Comparison of ENCODE assay signal across 28 cellular contexts in the genomic region with DNA sequence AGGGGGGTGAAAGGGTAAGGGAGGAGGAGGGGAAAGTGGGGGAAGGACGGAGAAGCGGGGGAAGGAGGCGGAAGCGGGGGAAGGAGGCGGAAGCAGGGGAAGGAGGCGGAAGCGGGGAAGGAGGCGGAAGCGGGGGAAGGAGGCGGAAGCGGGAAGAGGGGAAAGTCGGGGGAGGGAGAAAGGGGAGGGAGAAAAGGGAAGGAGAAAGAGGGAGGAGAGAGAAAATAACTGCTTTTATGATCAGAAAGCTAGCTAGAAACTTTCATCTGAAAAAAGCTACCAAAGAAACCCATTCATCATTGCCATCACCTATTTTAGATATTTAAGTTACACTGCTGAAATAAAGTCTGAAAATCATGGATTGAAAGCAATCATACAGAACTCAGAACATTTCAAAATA.
"Had no signal": no experiment of that assay in that cellular context is flagged by ENCODE, and none has a peak within 500 bp of the region (broad histone marks: within the 10 kb centered on the region; RNA-seq: fewer than 3 reads in every experiment).

No MANE protein-coding gene starts in this region.

- H3K27me3 ChIP-seq: heart right ventricle, hepatocyte, pancreas, sigmoid colon, spleen, suprapubic skin, tibial artery, upper lobe of right lung had no signal

- H3K4me3 Mint-ChIP-seq: immature natural killer cell; naive thymus-derived CD4-positive, alpha-beta T cell; natural killer cell treated with Interleukin-12 subunit alpha and Interleukin-12 subunit beta and Interleukin-15 and Interleukin-18, amount 100 ng/mL, for 72 hours; neural crest cell; stimulated activated effector memory CD8-positive, alpha-beta T cell treated with anti-CD3 and anti-CD28 coated beads, Interleukin-12 subunit alpha, Interleukin-12 subunit beta, amount 100 ng/mL, for 72 hours; stimulated activated naive CD8-positive, alpha-beta T cell treated with anti-CD3 and anti-CD28 coated beads, Interleukin-15, Interleukin-2, amounts not matched to agents 100 ng/mL and 50 ng/mL, for 24 hours had no signal

- H3K27ac ChIP-seq: heart right ventricle, hepatocyte, left ventricle myocardium inferior, pancreas, prostate gland, sigmoid colon, spleen, suprapubic skin, thoracic aorta, tibial artery, upper lobe of right lung had no signal

- H3K4me3 ChIP-seq: heart right ventricle, hepatocyte, left ventricle myocardium inferior, lung, mucosa of descending colon, pancreas, prostate gland, sigmoid colon, spleen, suprapubic skin, thoracic aorta, tibial artery, upper lobe of right lung had no signal

- H3K4me1 ChIP-seq: heart right ventricle, left ventricle myocardium inferior, pancreas, prostate gland, sigmoid colon, spleen, suprapubic skin, tibial artery, upper lobe of right lung had no signal

- H3K4me2 ChIP-seq: hepatocyte had no signal

- H3K27ac Mint-ChIP-seq: immature natural killer cell; natural killer cell treated with Interleukin-12 subunit alpha and Interleukin-12 subunit beta and Interleukin-15 and Interleukin-18, amount 100 ng/mL, for 72 hours; stimulated activated effector memory CD8-positive, alpha-beta T cell treated with anti-CD3 and anti-CD28 coated beads, Interleukin-12 subunit alpha, Interleukin-12 subunit beta, amount 100 ng/mL, for 72 hours; stimulated activated naive CD8-positive, alpha-beta T cell treated with anti-CD3 and anti-CD28 coated beads, Interleukin-15, Interleukin-2, amounts not matched to agents 100 ng/mL and 50 ng/mL, for 24 hours had no signal

- H3K27me3 Mint-ChIP-seq: naive thymus-derived CD4-positive, alpha-beta T cell; natural killer cell treated with Interleukin-12 subunit alpha and Interleukin-12 subunit beta and Interleukin-15 and Interleukin-18, amount 100 ng/mL, for 72 hours; stimulated activated naive CD8-positive, alpha-beta T cell treated with anti-CD3 and anti-CD28 coated beads, Interleukin-15, Interleukin-2, amounts not matched to agents 100 ng/mL and 50 ng/mL, for 24 hours had no signal

- H2AFZ ChIP-seq: hepatocyte had no signal

- H3K9me3 Mint-ChIP-seq: immature natural killer cell; natural killer cell treated with Interleukin-12 subunit alpha and Interleukin-12 subunit beta and Interleukin-15 and Interleukin-18, amount 100 ng/mL, for 72 hours; neural crest cell; stimulated activated effector memory CD8-positive, alpha-beta T cell treated with anti-CD3 and anti-CD28 coated beads, Interleukin-12 subunit alpha, Interleukin-12 subunit beta, amount 100 ng/mL, for 72 hours; stimulated activated naive CD8-positive, alpha-beta T cell treated with anti-CD3 and anti-CD28 coated beads, Interleukin-15, Interleukin-2, amounts not matched to agents 100 ng/mL and 50 ng/mL, for 24 hours had no signal

- ATAC-seq: heart right ventricle; mucosa of descending colon; naive thymus-derived CD4-positive, alpha-beta T cell; natural killer cell treated with Interleukin-12 subunit alpha and Interleukin-12 subunit beta and Interleukin-15 and Interleukin-18, amount 100 ng/mL, for 72 hours; pancreas; right cardiac atrium; stimulated activated effector memory CD8-positive, alpha-beta T cell treated with anti-CD3 and anti-CD28 coated beads, Interleukin-12 subunit alpha, Interleukin-12 subunit beta, amount 100 ng/mL, for 72 hours; upper lobe of right lung had no signal

- H3K9me3 ChIP-seq: heart right ventricle, left ventricle myocardium inferior, mucosa of descending colon, pancreas, prostate gland, sigmoid colon, spleen, suprapubic skin, thoracic aorta, tibial artery, upper lobe of right lung had no signal

- H3K4me1 Mint-ChIP-seq: immature natural killer cell; naive thymus-derived CD4-positive, alpha-beta T cell; neural crest cell; stimulated activated effector memory CD8-positive, alpha-beta T cell treated with anti-CD3 and anti-CD28 coated beads, Interleukin-12 subunit alpha, Interleukin-12 subunit beta, amount 100 ng/mL, for 72 hours had no signal

- DNase-seq: heart right ventricle; immature natural killer cell; left ventricle myocardium inferior; midbrain; mucosa of descending colon; naive thymus-derived CD4-positive, alpha-beta T cell; nucleus accumbens; pancreas; posterior cingulate gyrus; retina; right cardiac atrium; sigmoid colon; small intestine; spleen; stimulated activated CD4-positive, alpha-beta T cell treated with anti-CD3 and anti-CD28 coated beads, Interleukin-4, amount 100 ng/mL, for 24 hours; stimulated activated naive CD4-positive, alpha-beta T cell; tibial artery; trophoblast cell; upper lobe of right lung had no signal

- H3K36me3 ChIP-seq: pancreas, prostate gland, thoracic aorta had no signal
